In genomic region chr2:198314559-198315153, GRCh38 we compare ENCODE assay signal across 8 cellular contexts.
DNase-seq lines count a peak whose midpoint lies in the region; ATAC-seq, FAIRE-seq and TF ChIP-seq lines count a peak whose summit lies in the region.

No MANE protein-coding gene starts in this region.

- dilution Hi-C loops in endothelial cell of umbilical vein (cut with MboI; ENCODE audit: extremely low pct_ligation_motif_present, low sequenced_read_pairs): no loop called here

- H3F3A ChIP-seq in neural progenitor cell (ENCODE audit: low read depth): no peaks in the 10 kb centered on the region

- no peaks in the 10 kb centered on the region for H3K79me2 ChIP-seq in Karpas-422 (ENCODE audit: low read length)
- H3K79me2 ChIP-seq in endothelial cell of umbilical vein (ENCODE audit: control insufficient read depth, insufficient read depth, low read length): no peaks in the 10 kb centered on the region
- no peaks in the 10 kb centered on the region for H3K79me2 ChIP-seq in neural progenitor cell (ENCODE audit: low read depth)

- no peaks in the 10 kb centered on the region for H3K4me1 ChIP-seq in Karpas-422 (ENCODE audit: low read length)
- no peaks in the 10 kb centered on the region for H3K4me1 ChIP-seq in endothelial cell of umbilical vein (ENCODE audit: control insufficient read depth, extremely low read depth, insufficient read depth, low read length)
- H3K4me1 ChIP-seq in neural progenitor cell: no peaks in the 10 kb centered on the region

- TF ChIP-seq CTCF in GM12875 (IDR thresholded peaks at IDR 0.05; ENCODE audit: borderline replicate concordance, insufficient read depth, low read depth, low read length) (peak; percentile 56; the same call in 1 of the 2 replicates), endothelial cell of umbilical vein (IDR thresholded peaks at IDR 0.05; ENCODE audit: extremely low read depth in 1 of 2, insufficient read depth in 1 of 2, low read depth in 1 of 2, low read length in 2 of 2) (peak; percentile 51 to 52), neural progenitor cell (IDR thresholded peaks at IDR 0.05) (peak; percentile 81)

- no peak for TF ChIP-seq POLR2A in endothelial cell of umbilical vein (IDR thresholded peaks at IDR 0.05; ENCODE audit: low read depth, low read length)

- 0 out of 2 replicates have a peak overlapping the region, but pooled peaks have one; percentile 50 for H2AFZ ChIP-seq in Karpas-422 (ENCODE audit: low read length)
- no peak overlapping the region for H2AFZ ChIP-seq in endothelial cell of umbilical vein (ENCODE audit: low read depth, low read length)
- no peak overlapping the region for H2AFZ ChIP-seq in neural progenitor cell (replicated peaks)

- CTCF ChIA-PET in endothelial cell of umbilical vein (lab: Charles Lee): interaction anchor here (0.6 to 6.0 kb wide), 40 partner anchors 9 to 1626 kb away, joined by 3 to 317 read pairs (median 4); no protein-coding TSS in a partner anchor

- no TSS peak for BruUV-seq in endothelial cell of umbilical vein (replicated peaks; lab: Mats Ljungman, UMichigan)

- POLR2A ChIA-PET in endothelial cell of umbilical vein (lab: Charles Lee): interaction anchor here (1.0 kb wide), 1 partner anchor 1174 kb away, joined by 3 read pairs; no protein-coding TSS in a partner anchor

- no peaks in the 10 kb centered on the region for H3K9me1 ChIP-seq in endothelial cell of umbilical vein (replicated peaks; ENCODE audit: control insufficient read depth, extremely low read depth, insufficient read depth, low read length)

- H3K4me2 ChIP-seq in Karpas-422 (ENCODE audit: low read depth, low read length, poor library complexity, severe bottlenecking) (no peak overlapping the region), endothelial cell of umbilical vein (ENCODE audit: insufficient read depth, low read length) (no peak overlapping the region), neural progenitor cell (no peak overlapping the region)

- H3K27ac Mint-ChIP-seq in neural progenitor cell: no peak overlapping the region

- H3K4me3 ChIP-seq in GM12875 (ENCODE audit: low read depth, low read length): no peak overlapping the region
- no peak overlapping the region for H3K4me3 ChIP-seq in Karpas-422 (ENCODE audit: low read length)
- no peak overlapping the region for H3K4me3 ChIP-seq in endothelial cell of umbilical vein (replicated peaks in 1 of 3; ENCODE audit: insufficient read depth in 1 of 3, low read depth in 1 of 3, low read length in 3 of 3)
- H3K4me3 ChIP-seq in neural progenitor cell: no peak overlapping the region

- DNase-seq in AG08396 (ENCODE audit: low spot score) (peak; percentile 25), Karpas-422 (peak; percentile 73), RPMI8226 (peak; percentile 50), endothelial cell of umbilical vein (ENCODE audit: low read depth, low spot score) (peak; percentile 59), neural progenitor cell (ENCODE audit: low spot score) (peak; percentile 71), NK-92 (lab: John Stamatoyannopoulos, UW; ENCODE audit: unreplicated experiment) (no peak)

- no peaks in the 10 kb centered on the region for H3K9me2 ChIP-seq in Karpas-422 (replicated peaks; ENCODE audit: insufficient read depth, low read length)

- intact Hi-C loops in endothelial cell of umbilical vein (cut with micrococcal nuclease): loop anchor here (1.0 to 10.0 kb wide), 4 partner anchors 1174 to 1550 kb away; no protein-coding TSS in a partner anchor

- no peaks in the 10 kb centered on the region for H3K9me3 Mint-ChIP-seq in neural progenitor cell

- H3K27me3 ChIP-seq in Karpas-422 (ENCODE audit: low read length): no peaks in the 10 kb centered on the region
- H3K27me3 ChIP-seq in endothelial cell of umbilical vein (ENCODE audit: control insufficient read depth in 2 of 2, insufficient read depth in 2 of 2, low read length in 2 of 2): peaks cover 18 to 27% of the 10 kb centered on the region in 2 experiments
- no peaks in the 10 kb centered on the region for H3K27me3 ChIP-seq in neural progenitor cell

- ATAC-seq in HG02938 (IDR thresholded peaks at IDR 0.05; ENCODE audit: unreplicated experiment): no peak

- H3K9me3 ChIP-seq in Karpas-422 (ENCODE audit: low read length) (no peaks in the 10 kb centered on the region), endothelial cell of umbilical vein (replicated peaks; ENCODE audit: control insufficient read depth, insufficient read depth, low read length) (no peaks in the 10 kb centered on the region), neural progenitor cell (ENCODE audit: low read depth) (no peaks in the 10 kb centered on the region)

- H3K4me3 Mint-ChIP-seq in neural progenitor cell: no peak overlapping the region

- H4K20me1 ChIP-seq in Karpas-422 (ENCODE audit: insufficient read depth, low read depth, low read length): no peaks in the 10 kb centered on the region
- H4K20me1 ChIP-seq in endothelial cell of umbilical vein (replicated peaks; ENCODE audit: control insufficient read depth, extremely low read depth, insufficient read depth, low read length): no peaks in the 10 kb centered on the region
- no peaks in the 10 kb centered on the region for H4K20me1 ChIP-seq in neural progenitor cell (ENCODE audit: low read depth)

- no peak overlapping the region for H3K27ac ChIP-seq in Karpas-422 (ENCODE audit: low read length)
- H3K27ac ChIP-seq in endothelial cell of umbilical vein (ENCODE audit: insufficient read depth, low read depth, low read length): no peak overlapping the region
- H3K27ac ChIP-seq in neural progenitor cell: no peak overlapping the region

- H3K36me3 Mint-ChIP-seq in neural progenitor cell: no peaks in the 10 kb centered on the region

- FAIRE-seq in endothelial cell of umbilical vein (lab: Jason Lieb, UNC): peak; percentile 79

- peaks cover 7% of the 10 kb centered on the region for H3K27me3 Mint-ChIP-seq in neural progenitor cell (ENCODE audit: insufficient read depth, low read depth)

- H3K36me3 ChIP-seq in Karpas-422 (ENCODE audit: insufficient read depth, low read length): no peaks in the 10 kb centered on the region
- H3K36me3 ChIP-seq in endothelial cell of umbilical vein (ENCODE audit: control insufficient read depth in 2 of 2, extremely low read depth in 1 of 2, insufficient read depth in 2 of 2, low read length in 2 of 2): no peaks in the 10 kb centered on the region
- H3K36me3 ChIP-seq in neural progenitor cell: no peaks in the 10 kb centered on the region

- H3K9ac ChIP-seq in Karpas-422 (ENCODE audit: low read length) (no peak overlapping the region), endothelial cell of umbilical vein (replicated peaks; ENCODE audit: extremely low read depth, insufficient read depth, low read length) (no peak overlapping the region), neural progenitor cell (no peak overlapping the region)

- H3K4me1 Mint-ChIP-seq in neural progenitor cell: peaks cover 13% of the 10 kb centered on the region

TF ChIP-seq in endothelial cell of umbilical vein, 7 proteins besides CTCF, POLR2A, EP300 and RAD21:
- TF ChIP-seq POLR2AphosphoS5 (IDR thresholded peaks at IDR 0.05; ENCODE audit: insufficient read depth, low read depth, low read length) (no peak), MYC (IDR thresholded peaks at IDR 0.05; ENCODE audit: low read depth, low read length) (no peak), GATA2 (IDR thresholded peaks at IDR 0.05; ENCODE audit: insufficient read depth, insufficient read length, low read depth, low read length) (no peak), JUN (IDR thresholded peaks at IDR 0.05; ENCODE audit: borderline replicate concordance, insufficient read depth, insufficient read length, low read depth) (no peak), EZH2 (IDR thresholded peaks at IDR 0.05; ENCODE audit: borderline replicate concordance, low read depth, low read length, severe bottlenecking) (no peak), FOS (IDR thresholded peaks at IDR 0.05; ENCODE audit: borderline replicate concordance, insufficient read depth, low read length) (no peak)
- TF ChIP-seq, protein P1, sequence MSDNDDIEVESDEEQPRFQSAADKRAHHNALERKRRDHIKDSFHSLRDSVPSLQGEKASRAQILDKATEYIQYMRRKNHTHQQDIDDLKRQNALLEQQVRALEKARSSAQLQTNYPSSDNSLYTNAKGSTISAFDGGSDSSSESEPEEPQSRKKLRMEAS (IDR thresholded peaks at IDR 0.05; ENCODE audit: insufficient read depth, insufficient read length): no peak
TF ChIP-seq in endothelial cell of umbilical vein: peak in this region for 0.
